In genomic region chr4:55545681-55546632, GRCh38 we compare ENCODE assay signal across 8 cellular contexts. TPM values are rescaled to one million over a fixed set of nuclear protein-coding genes. Genes with fewer than 3 reads are reported as not detected.
DNase-seq lines count a peak whose midpoint lies in the region; ATAC-seq, FAIRE-seq and TF ChIP-seq lines count a peak whose summit lies in the region.

No MANE protein-coding gene starts in this region.

- WGBS in pancreas, 2 donors: 0% methylated on average over 52 to 94 of the region's 95 CpGs

- H3K27ac ChIP-seq in pancreas (peak overlapping the region; percentile 95 to 98 (median 97)), tibial artery (peak overlapping the region; percentile 88 to 100)

- FAIRE-seq in pancreas (lab: Jason Lieb, UNC): no peak

- DNase-seq in GM04504 (ENCODE audit: low read depth) (peak; percentile 32), HEK293T (ENCODE audit: extremely low spot score) (peak; percentile 53), NAMALWA (ENCODE audit: low spot score) (peak; percentile 73), SKM-1 (lab: John Stamatoyannopoulos, UW; ENCODE audit: unreplicated experiment) (peak; percentile 48), Right ventricle myocardium inferior (ENCODE audit: missing footprints) (peak; percentile 91), pancreas (peak; percentile 79 to 90 (median 84)), tibial artery (peak; percentile 74 to 89)
- DNase-seq in activated naive CD8-positive, alpha-beta T cell treated with anti-CD3 and anti-CD28 coated beads for 36 hours: peak; percentile 74

- CTCF ChIA-PET in HEK293T (lab: Yijun Ruan, JAX): interaction anchor here (1.1 to 1.2 kb wide), 2 partner anchors 17 to 137 kb away, joined by 3 read pairs; no protein-coding TSS in a partner anchor

- POLR2A ChIA-PET in HEK293T (lab: Yijun Ruan, JAX): interaction anchor here (0.7 to 3.0 kb wide), 8 partner anchors 15 to 320 kb away, joined by 3 to 14 read pairs (median 3); partner anchors contain the start of gene SRD5A3

- no peaks in the 10 kb centered on the region for H3K9me3 Mint-ChIP-seq in activated naive CD8-positive, alpha-beta T cell treated with anti-CD3 and anti-CD28 coated beads for 36 hours

- no peaks in the 10 kb centered on the region for H3K9me3 ChIP-seq in pancreas
- H3K9me3 ChIP-seq in tibial artery: no peaks in the 10 kb centered on the region

- peaks cover 0 to 8% (median 0%) of the 10 kb centered on the region in 3 donors for H3K4me1 ChIP-seq in pancreas
- peaks cover 0 to 19% (median 6%) of the 10 kb centered on the region in 4 donors for H3K4me1 ChIP-seq in tibial artery

- H3K27ac Mint-ChIP-seq in activated naive CD8-positive, alpha-beta T cell treated with anti-CD3 and anti-CD28 coated beads for 36 hours: peak overlapping the region; percentile 92

- H3K4me3 ChIP-seq in pancreas: peak overlapping the region; percentile 71 to 94 (median 84)
- H3K4me3 ChIP-seq in tibial artery: peak overlapping the region; percentile 61 to 98

- no peaks in the 10 kb centered on the region for H3K27me3 Mint-ChIP-seq in activated naive CD8-positive, alpha-beta T cell treated with anti-CD3 and anti-CD28 coated beads for 36 hours

- ATAC-seq in Right ventricle myocardium inferior (peak; percentile 81), pancreas (peak; percentile 74 to 79 (median 77))

- H3K27me3 ChIP-seq in pancreas (no peaks in the 10 kb centered on the region), tibial artery (no peaks in the 10 kb centered on the region)

- H3K36me3 ChIP-seq in pancreas (no peaks in the 10 kb centered on the region), tibial artery (no peaks in the 10 kb centered on the region)

- intact Hi-C loops in Right ventricle myocardium inferior (cut with DNase I): loop anchor here (5.0 kb wide), 5 partner anchors 99 to 306 kb away; partner anchors contain the start of genes EXOC1, SRD5A3 and TMEM165
- intact Hi-C loops in pancreas (cut with DNase I): no loop called here
- intact Hi-C loops in tibial artery (cut with DNase I; ENCODE audit: low total_unique reads): loop anchor here (5.0 kb wide), 3 partner anchors 149 to 306 kb away; partner anchors contain the start of genes EXOC1, SRD5A3 and TMEM165

- H3K4me1 Mint-ChIP-seq in activated naive CD8-positive, alpha-beta T cell treated with anti-CD3 and anti-CD28 coated beads for 36 hours: peaks cover 40% of the 10 kb centered on the region

- H3K36me3 Mint-ChIP-seq in activated naive CD8-positive, alpha-beta T cell treated with anti-CD3 and anti-CD28 coated beads for 36 hours: peaks cover 2% of the 10 kb centered on the region

- peak overlapping the region; percentile 91 for H3K4me3 Mint-ChIP-seq in activated naive CD8-positive, alpha-beta T cell treated with anti-CD3 and anti-CD28 coated beads for 36 hours

- TF ChIP-seq CTCF in pancreas (IDR thresholded peaks at IDR 0.05) (no peak), tibial artery (IDR thresholded peaks at IDR 0.05) (no peak)

TF ChIP-seq in HEK293T, 16 proteins besides CTCF, POLR2A, EP300 and RAD21:
- TF ChIP-seq CTBP1 (IDR thresholded peaks at IDR 0.05; ENCODE audit: borderline replicate concordance) (no peak), TARDBP (IDR thresholded peaks at IDR 0.05) (no peak)
TF ChIP-seq in HEK293T: peak in this region for 0.

RNA-seq across cellular contexts. Expression of gene CLOCK, which starts 0.8 kb away (rescaled TPM):
- total RNA-seq in activated naive CD8-positive, alpha-beta T cell treated with anti-CD3 and anti-CD28 coated beads for 36 hours: 10 to 100 TPM; 11.3 to 11.4 TPM
- total RNA-seq in Right ventricle myocardium inferior (36.2 TPM), pancreas (10 to 100 TPM in 5 of 6 donors, 1 to 10 TPM in 1; 9.9 to 14.1 (median 12.3) TPM)
- polyA plus RNA-seq in pancreas: 1 to 10 TPM; 2.9 to 4.5 TPM

RNA-seq across cellular contexts. Expression of gene PDCL2, which starts 46.1 kb away (rescaled TPM):
- not detected for total RNA-seq in activated naive CD8-positive, alpha-beta T cell treated with anti-CD3 and anti-CD28 coated beads for 36 hours
- total RNA-seq in Right ventricle myocardium inferior: not detected
- total RNA-seq in pancreas: not detected
- polyA plus RNA-seq in pancreas: not detected

Comparison
In these comparisons a context has a peak if more than half of its experiments do, and no peak if none do; other contexts are left out.
1. Peak in every context shown above with its lines: DNase-seq, ATAC-seq, H3K4me3 ChIP-seq and H3K27ac ChIP-seq.
2. DNase-seq: peak in every context shown above with its lines; median percentile 91 in Right ventricle myocardium inferior; 84 in pancreas; 82 in tibial artery; 74 in activated naive CD8-positive, alpha-beta T cell treated with anti-CD3 and anti-CD28 coated beads for 36 hours; 73 in NAMALWA; 53 in HEK293T; 48 in SKM-1; 32 in GM04504.
3. intact Hi-C loops: an anchor here in Right ventricle myocardium inferior (5.0 kb wide) and tibial artery (5.0 kb wide); none called in pancreas.